In genomic region chr6:155832596-155832995, GRCh38 we compare ENCODE assay signal across 12 cellular contexts.
DNase-seq lines count a peak whose midpoint lies in the region; ATAC-seq and TF ChIP-seq lines count a peak whose summit lies in the region.
"Had no signal": no experiment of that assay in that cellular context is flagged by ENCODE, and none has a peak within 500 bp of the region (broad histone marks: within the 10 kb centered on the region; RNA-seq: fewer than 3 reads in every experiment).

No MANE protein-coding gene starts in this region.

- DNase-seq in NCI-H510A treated with DMSO at 0.1 percent for 48 hours (lab: John Stamatoyannopoulos, UW) (peak; percentile 0), NCI-H510A (lab: John Stamatoyannopoulos, UW) (no peak), PC-3 (peak; percentile 50), epithelial cell of proximal tubule (ENCODE audit: low read depth) (no peak), renal cortical epithelial cell (ENCODE audit: low read depth) (peak; percentile 66), HuH-7 (ENCODE audit: low spot score) (no peak)
- no peak for DNase-seq in activated CD8-positive, alpha-beta T cell treated with anti-CD3 and anti-CD28 coated beads, Interleukin-2, amount 10 ng/mL, durations not matched to agents 7 days and 5 days
- DNase-seq: activated naive CD8-positive, alpha-beta T cell treated with anti-CD3 and anti-CD28 coated beads, Interleukin-2, amount 50 U/mL, for 24 hours; stimulated activated naive CD4-positive, alpha-beta T cell treated with Interleukin-2 at 50 U/mL for 16 hours; T-cell had no signal

- no peak overlapping the region for H2AFZ ChIP-seq in PC-3 (ENCODE audit: low read length)

- H3K9ac ChIP-seq in PC-3 (ENCODE audit: low read length) = no peak overlapping the region

- H4K20me1 ChIP-seq in PC-3 (ENCODE audit: low read length) = no peaks in the 10 kb centered on the region

- no peaks in the 10 kb centered on the region for H3K27me3 Mint-ChIP-seq in activated CD8-positive, alpha-beta T cell treated with anti-CD3 and anti-CD28 coated beads, Interleukin-2, amount 10 ng/mL, durations not matched to agents 7 days and 5 days (ENCODE audit: low read depth)
- H3K27me3 Mint-ChIP-seq: T-cell had no signal

- H3K4me1 ChIP-seq in PC-3 (ENCODE audit: insufficient read depth, low read length) = no peaks in the 10 kb centered on the region
- H3K4me1 ChIP-seq: A549 had no signal

- TF ChIP-seq CTCF in PC-3 (conservative IDR thresholded peaks at IDR 0.05; ENCODE audit: low read depth, low read length) (peak; percentile 45), epithelial cell of proximal tubule (conservative IDR thresholded peaks at IDR 0.05; ENCODE audit: low read depth, low read length) (peak; percentile 18)

- H3K36me3 ChIP-seq in PC-3 (ENCODE audit: low read depth, low read length) = no peaks in the 10 kb centered on the region

- no peaks in the 10 kb centered on the region for H3K9me2 ChIP-seq in PC-3 (replicated peaks; ENCODE audit: low read length)

- no peaks in the 10 kb centered on the region for H3K27me3 ChIP-seq in PC-3 (ENCODE audit: low read length)

- H3K27ac ChIP-seq in PC-3 (ENCODE audit: low read length) = no peak overlapping the region
- H3K27ac ChIP-seq: A549 had no signal

- POLR2A ChIA-PET in PC-3 (lab: Charles Lee; ENCODE audit: unreplicated experiment) = no interaction called here
- POLR2A ChIA-PET in activated CD8-positive, alpha-beta T cell treated with anti-CD3 and anti-CD28 coated beads, Interleukin-2, amount 10 ng/mL, durations not matched to agents 7 days and 5 days (lab: Charles Lee) = no interaction called here

- no peak overlapping the region for H3K4me3 Mint-ChIP-seq in activated CD8-positive, alpha-beta T cell treated with anti-CD3 and anti-CD28 coated beads, Interleukin-2, amount 10 ng/mL, durations not matched to agents 7 days and 5 days
- H3K4me3 Mint-ChIP-seq: activated naive CD8-positive, alpha-beta T cell treated with anti-CD3 and anti-CD28 coated beads, Interleukin-2, amount 50 U/mL, for 24 hours; T-cell had no signal

- H3K27ac Mint-ChIP-seq in activated CD8-positive, alpha-beta T cell treated with anti-CD3 and anti-CD28 coated beads, Interleukin-2, amount 10 ng/mL, durations not matched to agents 7 days and 5 days = no peak overlapping the region
- H3K27ac Mint-ChIP-seq: activated naive CD8-positive, alpha-beta T cell treated with anti-CD3 and anti-CD28 coated beads, Interleukin-2, amount 50 U/mL, for 24 hours; T-cell had no signal

- no peaks in the 10 kb centered on the region for H3K9me3 Mint-ChIP-seq in activated CD8-positive, alpha-beta T cell treated with anti-CD3 and anti-CD28 coated beads, Interleukin-2, amount 10 ng/mL, durations not matched to agents 7 days and 5 days (ENCODE audit: insufficient read depth)
- H3K9me3 Mint-ChIP-seq: activated naive CD8-positive, alpha-beta T cell treated with anti-CD3 and anti-CD28 coated beads, Interleukin-2, amount 50 U/mL, for 24 hours; T-cell had no signal

- no peak overlapping the region for H3K4me2 ChIP-seq in PC-3 (ENCODE audit: low read length)
- H3K4me2 ChIP-seq: A549 had no signal

- intact Hi-C loops in PC-3 (cut with micrococcal nuclease) = loop anchor here (5.0 kb wide), 1 partner anchor 270 kb away; no protein-coding TSS in a partner anchor

- no peaks in the 10 kb centered on the region for H3F3A ChIP-seq in PC-3 (ENCODE audit: low read length, unreplicated experiment)

- H3K36me3 Mint-ChIP-seq in activated CD8-positive, alpha-beta T cell treated with anti-CD3 and anti-CD28 coated beads, Interleukin-2, amount 10 ng/mL, durations not matched to agents 7 days and 5 days (ENCODE audit: low read depth) = no peaks in the 10 kb centered on the region

- ATAC-seq in PC-3 = peak; percentile 88
- no peak for ATAC-seq in HG02642 (IDR thresholded peaks at IDR 0.05; ENCODE audit: poor library complexity, unreplicated experiment)
- ATAC-seq in activated CD8-positive, alpha-beta T cell treated with anti-CD3 and anti-CD28 coated beads, Interleukin-2, amount 10 ng/mL, durations not matched to agents 7 days and 5 days = no peak
- ATAC-seq: A549; activated naive CD8-positive, alpha-beta T cell treated with anti-CD3 and anti-CD28 coated beads, Interleukin-2, amount 50 U/mL, for 24 hours; T-cell had no signal

- H3K9me3 ChIP-seq in PC-3 (ENCODE audit: low read length) = no peaks in the 10 kb centered on the region
- H3K9me3 ChIP-seq: A549 had no signal

- H3K4me3 ChIP-seq in PC-3 (ENCODE audit: low read length) = no peak overlapping the region
- no peak overlapping the region for H3K4me3 ChIP-seq in epithelial cell of proximal tubule (ENCODE audit: low read depth, low read length)
- H3K4me3 ChIP-seq: A549 had no signal

- CTCF ChIA-PET in PC-3 (lab: Charles Lee) = interaction anchor here (0.6 kb wide), 1 partner anchor 20 kb away, joined by 4 read pairs; no protein-coding TSS in a partner anchor
- CTCF ChIA-PET in activated CD8-positive, alpha-beta T cell treated with anti-CD3 and anti-CD28 coated beads, Interleukin-2, amount 10 ng/mL, durations not matched to agents 7 days and 5 days (lab: Charles Lee) = no interaction called here

- no TSS peak for BruUV-seq in PC-3 (replicated peaks; lab: Mats Ljungman, UMichigan)

- H3K79me2 ChIP-seq in PC-3 (ENCODE audit: low read length) = no peaks in the 10 kb centered on the region

- H3K4me1 Mint-ChIP-seq in activated CD8-positive, alpha-beta T cell treated with anti-CD3 and anti-CD28 coated beads, Interleukin-2, amount 10 ng/mL, durations not matched to agents 7 days and 5 days (ENCODE audit: low read depth) = no peaks in the 10 kb centered on the region
- H3K4me1 Mint-ChIP-seq: activated naive CD8-positive, alpha-beta T cell treated with anti-CD3 and anti-CD28 coated beads, Interleukin-2, amount 50 U/mL, for 24 hours; T-cell had no signal

Comparison
In these comparisons a context has a peak if more than half of its experiments do, and no peak if none do; other contexts are left out.
1. DNase-seq: peak in NCI-H510A treated with DMSO at 0.1 percent for 48 hours (single experiment), PC-3 (single experiment) and renal cortical epithelial cell (single experiment); none in NCI-H510A (single experiment), epithelial cell of proximal tubule (single experiment), HuH-7 (single experiment) and activated CD8-positive, alpha-beta T cell treated with anti-CD3 and anti-CD28 coated beads, Interleukin-2, amount 10 ng/mL, durations not matched to agents 7 days and 5 days (single experiment).